Comparison of ENCODE assay signal across 1 cellular context in the genomic region with DNA sequence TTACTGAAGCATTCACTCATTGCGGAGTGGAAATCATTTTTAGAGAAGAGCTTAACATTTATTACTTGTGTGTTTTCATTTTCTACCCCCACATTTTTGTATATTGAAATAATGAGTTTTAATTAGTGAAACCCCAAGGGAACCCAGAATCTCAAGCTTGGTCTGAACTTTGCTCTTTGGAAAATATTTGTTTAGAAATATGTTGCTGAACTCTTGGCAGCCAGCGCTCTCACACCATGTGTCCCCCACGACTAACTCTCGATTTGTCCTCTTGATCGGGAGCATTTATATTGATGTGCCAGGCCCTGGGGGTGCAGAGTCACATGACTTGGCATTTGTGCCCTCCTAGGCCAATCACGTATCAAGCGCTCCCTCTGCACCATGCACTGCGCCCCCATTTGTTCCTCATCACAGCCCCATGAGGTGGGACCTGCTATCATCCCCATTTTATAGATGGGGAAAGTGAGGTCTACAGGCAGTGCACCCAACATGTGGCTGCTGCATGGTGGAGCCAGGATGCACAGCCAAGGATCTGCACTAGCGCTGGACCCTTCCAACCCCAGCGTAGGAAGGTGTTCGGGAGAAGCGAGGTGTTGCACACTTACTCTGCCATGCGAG.
TF ChIP-seq lines count a peak whose summit lies in the region.

No MANE protein-coding gene starts in this region.

TF ChIP-seq in H1, 55 proteins besides CTCF, POLR2A, EP300 and RAD21:
- TF ChIP-seq FOSL1 (IDR thresholded peaks at IDR 0.05; ENCODE audit: insufficient read depth, low read depth, low read length) (no peak), POLR2AphosphoS5 (IDR thresholded peaks at IDR 0.05; ENCODE audit: low read depth, low read length) (peak; percentile 24; the same call in 1 of the 2 replicates)
